11 cellular contexts compared by ENCODE assay signal in genomic region chr14:53032161-53032803, GRCh38.
A peak's percentile ranks its signal among the peaks of the same experiment; 100 is the strongest.
DNase-seq lines count a peak whose midpoint lies in the region; ATAC-seq and TF ChIP-seq lines count a peak whose summit lies in the region.
"Had no signal": no experiment of that assay in that cellular context is flagged by ENCODE, and none has a peak within 500 bp of the region (broad histone marks: within the 10 kb centered on the region; RNA-seq: fewer than 3 reads in every experiment).

No MANE protein-coding gene starts in this region.

- H3K27me3 Mint-ChIP-seq in osteocyte (ENCODE audit: unreplicated experiment) = no peaks in the 10 kb centered on the region

- H3K9ac ChIP-seq in SK-N-MC (ENCODE audit: insufficient read length) = no peak overlapping the region

- H3K9me3 ChIP-seq in SK-N-MC (ENCODE audit: low read depth, low read length) = no peaks in the 10 kb centered on the region

- no peak overlapping the region for H3K4me3 Mint-ChIP-seq in osteocyte (ENCODE audit: unreplicated experiment)
- H3K4me3 Mint-ChIP-seq: activated naive CD4-positive, alpha-beta T cell treated with anti-CD3 and anti-CD28 coated beads for 36 hours had no signal

- H3K27ac Mint-ChIP-seq in osteocyte (ENCODE audit: unreplicated experiment) = peak overlapping the region; percentile 51
- H3K27ac Mint-ChIP-seq: activated naive CD4-positive, alpha-beta T cell treated with anti-CD3 and anti-CD28 coated beads for 36 hours had no signal

- ATAC-seq in GM18517 (IDR thresholded peaks at IDR 0.05; ENCODE audit: unreplicated experiment) (no peak), GM19397 (IDR thresholded peaks at IDR 0.05; ENCODE audit: unreplicated experiment) (no peak), GM18498 (IDR thresholded peaks at IDR 0.05; ENCODE audit: unreplicated experiment) (no peak)

- DNase-seq in Ammon's horn (ENCODE audit: low spot score) = peak; percentile 58
- DNase-seq in SK-N-MC (ENCODE audit: low read depth, low spot score) = peak; percentile 5
- DNase-seq in foreskin fibroblast = peak; percentile 85 to 93
- no peak for DNase-seq in osteocyte (ENCODE audit: extremely low spot score, unreplicated experiment)
- DNase-seq in activated CD4-positive, alpha-beta T cell treated with anti-CD3 and anti-CD28 coated beads for 1 hour = no peak
- DNase-seq: activated naive CD4-positive, alpha-beta T cell treated with anti-CD3 and anti-CD28 coated beads for 36 hours; NCI-H2029 treated with DMSO at 0.1 percent for 48 hours; stimulated activated CD4-positive, alpha-beta T cell treated with anti-CD3 and anti-CD28 coated beads, Interleukin-2, amount 100 ng/mL, for 24 hours had no signal

- no peak for TF ChIP-seq CTCF in foreskin fibroblast (IDR thresholded peaks at IDR 0.05; ENCODE audit: low read depth, low read length)
- no peak for TF ChIP-seq CTCF in osteocyte (IDR thresholded peaks at IDR 0.05)

- H3K4me3 ChIP-seq in SK-N-MC = no peak overlapping the region; the same call in 1 of the 2 replicates
- H3K4me3 ChIP-seq in foreskin fibroblast (ENCODE audit: low read depth in 1 of 2, low read length in 2 of 2) = no peak overlapping the region

- H3K36me3 ChIP-seq in SK-N-MC (ENCODE audit: insufficient read depth, low read length) = peaks cover 5% of the 10 kb centered on the region

- H3K36me3 Mint-ChIP-seq in osteocyte (ENCODE audit: unreplicated experiment) = peaks cover 3% of the 10 kb centered on the region

- peaks cover 40% of the 10 kb centered on the region for H3K4me1 Mint-ChIP-seq in osteocyte (ENCODE audit: unreplicated experiment)

- no peaks in the 10 kb centered on the region for H3K9me3 Mint-ChIP-seq in osteocyte (ENCODE audit: unreplicated experiment)

- H3K27ac ChIP-seq in SK-N-MC = peak overlapping the region; percentile 56; the same call in 1 of the 2 replicates

Comparison
In these comparisons a context has a peak if more than half of its experiments do, and no peak if none do; other contexts are left out.
1. DNase-seq: peak in Ammon's horn (single experiment), SK-N-MC (single experiment) and foreskin fibroblast (2 of 2); none in osteocyte (single experiment) and activated CD4-positive, alpha-beta T cell treated with anti-CD3 and anti-CD28 coated beads for 1 hour (single experiment).